In the genomic region with DNA sequence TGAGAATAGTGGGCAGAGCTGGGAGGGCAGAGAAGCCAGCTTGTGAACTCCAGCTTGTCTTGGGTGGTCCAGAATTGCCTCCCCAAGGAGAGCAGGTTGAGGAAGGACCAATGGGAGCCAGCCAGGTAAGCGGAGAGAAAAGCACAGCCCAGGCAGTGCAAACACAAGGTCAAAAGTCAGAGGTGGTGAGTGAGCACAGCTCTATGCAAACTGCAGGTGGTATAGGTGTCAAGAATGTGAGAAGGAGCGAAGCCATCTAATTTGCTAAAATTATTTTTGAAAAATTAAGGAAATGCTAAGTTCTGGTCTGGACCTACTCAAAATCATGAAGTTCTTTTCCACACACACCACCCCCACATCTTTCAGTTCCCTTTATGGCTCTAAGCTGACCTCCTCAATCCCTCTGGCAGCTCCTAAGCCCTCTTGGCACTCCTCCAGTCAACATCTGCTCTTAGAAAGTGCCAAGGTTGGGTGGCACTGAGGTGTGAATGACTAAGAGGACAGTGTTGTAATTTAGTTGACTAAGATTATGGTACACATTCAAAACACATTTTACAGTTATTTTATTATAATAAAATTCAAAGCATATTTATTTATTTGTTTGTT, we compare ENCODE assay signal across 12 cellular contexts. TPM values are rescaled to one million over a fixed set of nuclear protein-coding genes. Genes with fewer than 3 reads are reported as not detected.
A peak's percentile ranks its signal among the peaks of the same experiment; 100 is the strongest.
DNase-seq lines count a peak whose midpoint lies in the region; ATAC-seq and TF ChIP-seq lines count a peak whose summit lies in the region.
"Had no signal": no experiment of that assay in that cellular context is flagged by ENCODE, and none has a peak within 500 bp of the region (broad histone marks: within the 10 kb centered on the region; RNA-seq: fewer than 3 reads in every experiment).

No MANE protein-coding gene starts in this region.

- peak overlapping the region in 10 of 11 experiments; percentile 39 to 95 (median 82); a peak in 19 of 22 replicates for H3K4me2 ChIP-seq in BLaER1 treated with 17β-estradiol and CSF1 and Interleukin-3, amounts not matched to agents 10 nM and 100 nM
- H3K4me2 ChIP-seq in PC-3 (ENCODE audit: low read length), result no peak overlapping the region

- peak overlapping the region in 2 of 10 experiments; percentile 2 to 37; a peak in 2 of 20 replicates for H3K4me3 ChIP-seq in BLaER1 treated with 17β-estradiol and CSF1 and Interleukin-3, amounts not matched to agents 10 nM and 100 nM
- H3K4me3 ChIP-seq in PC-3 (ENCODE audit: low read length) (no peak overlapping the region), right cardiac atrium (ENCODE audit: low read length) (no peak overlapping the region), Caco-2 (ENCODE audit: low read depth, low read length) (no peak overlapping the region)
- H3K4me3 ChIP-seq: dorsolateral prefrontal cortex had no signal

- no peak overlapping the region for H3K4me3 Mint-ChIP-seq in Caco-2 (ENCODE audit: unreplicated experiment)
- H3K4me3 Mint-ChIP-seq: activated CD4-positive, alpha-beta T cell treated with anti-CD3 and anti-CD28 coated beads for 36 hours; activated naive CD4-positive, alpha-beta T cell treated with anti-CD3 and anti-CD28 coated beads, Interleukin-2, amount 50 U/mL, for 24 hours; naive B cell had no signal

- no peaks in the 10 kb centered on the region for H4K20me1 ChIP-seq in BLaER1 treated with 17β-estradiol and CSF1 and Interleukin-3, amounts not matched to agents 10 nM and 100 nM
- no peaks in the 10 kb centered on the region for H4K20me1 ChIP-seq in PC-3 (ENCODE audit: low read length)

- ATAC-seq in PC-3, result no peak
- ATAC-seq in right cardiac atrium, result peak; percentile 80 to 85
- no peak for ATAC-seq in HG03521 (IDR thresholded peaks at IDR 0.05; ENCODE audit: unreplicated experiment)
- no peak for ATAC-seq in GM21529 (IDR thresholded peaks at IDR 0.05; ENCODE audit: unreplicated experiment)
- ATAC-seq: activated CD4-positive, alpha-beta T cell treated with anti-CD3 and anti-CD28 coated beads for 36 hours had no signal

- no peaks in the 10 kb centered on the region for H3K9me3 Mint-ChIP-seq in Caco-2 (ENCODE audit: unreplicated experiment)
- H3K9me3 Mint-ChIP-seq: activated naive CD4-positive, alpha-beta T cell treated with anti-CD3 and anti-CD28 coated beads, Interleukin-2, amount 50 U/mL, for 24 hours had no signal

- WGBS in right cardiac atrium, result 84% methylated on average over 2 of the region's 2 CpGs

- H3K9me3 ChIP-seq in BLaER1 treated with 17β-estradiol and CSF1 and Interleukin-3, amounts not matched to agents 10 nM and 100 nM (replicated peaks in 1 of 11), result peaks cover 6 to 30% (median 17%) of the 10 kb centered on the region in 11 experiments; a peak in 18 of 22 replicates
- H3K9me3 ChIP-seq in PC-3 (ENCODE audit: low read length) (no peaks in the 10 kb centered on the region), right cardiac atrium (ENCODE audit: control insufficient read depth, low read length) (peaks cover 10% of the 10 kb centered on the region), Caco-2 (no peaks in the 10 kb centered on the region)

- CTCF ChIA-PET in PC-3 (lab: Charles Lee) (no interaction called here), Caco-2 (lab: Charles Lee) (no interaction called here)

- no peaks in the 10 kb centered on the region for H3K27me3 Mint-ChIP-seq in Caco-2 (ENCODE audit: insufficient read depth, unreplicated experiment)
- H3K27me3 Mint-ChIP-seq: activated naive CD4-positive, alpha-beta T cell treated with anti-CD3 and anti-CD28 coated beads, Interleukin-2, amount 50 U/mL, for 24 hours had no signal

- BruUV-seq in PC-3 (replicated peaks; lab: Mats Ljungman, UMichigan) (no TSS peak), Caco-2 (replicated peaks; lab: Mats Ljungman, UMichigan) (no TSS peak)

- H3F3A ChIP-seq in PC-3 (ENCODE audit: low read length, unreplicated experiment), result peaks cover 15% of the 10 kb centered on the region

- peaks cover 0 to 8% (median 2%) of the 10 kb centered on the region in 11 experiments; a peak in 5 of 22 replicates for H3K27me3 ChIP-seq in BLaER1 treated with 17β-estradiol and CSF1 and Interleukin-3, amounts not matched to agents 10 nM and 100 nM
- H3K27me3 ChIP-seq in PC-3 (ENCODE audit: low read length), result no peaks in the 10 kb centered on the region
- no peaks in the 10 kb centered on the region for H3K27me3 ChIP-seq in right cardiac atrium (ENCODE audit: control insufficient read depth, insufficient read depth)
- no peaks in the 10 kb centered on the region for H3K27me3 ChIP-seq in Caco-2 (replicated peaks; ENCODE audit: control insufficient read depth, insufficient read depth, low read length)

- H3K36me3 Mint-ChIP-seq in Caco-2 (ENCODE audit: insufficient read depth, unreplicated experiment), result no peaks in the 10 kb centered on the region
- H3K36me3 Mint-ChIP-seq: activated naive CD4-positive, alpha-beta T cell treated with anti-CD3 and anti-CD28 coated beads, Interleukin-2, amount 50 U/mL, for 24 hours had no signal

- H2AFZ ChIP-seq in PC-3 (ENCODE audit: low read length), result no peak overlapping the region

- peak overlapping the region in 9 of 11 experiments; percentile 6 to 78 (median 55); a peak in 16 of 22 replicates for H3K27ac ChIP-seq in BLaER1 treated with 17β-estradiol and CSF1 and Interleukin-3, amounts not matched to agents 10 nM and 100 nM
- peak overlapping the region; percentile 67 for H3K27ac ChIP-seq in PC-3 (ENCODE audit: low read length)
- peak overlapping the region; percentile 23 for H3K27ac ChIP-seq in right cardiac atrium (ENCODE audit: low read length)

- H3K4me1 Mint-ChIP-seq in Caco-2 (ENCODE audit: low read depth, unreplicated experiment), result peaks cover 5% of the 10 kb centered on the region
- H3K4me1 Mint-ChIP-seq: activated CD4-positive, alpha-beta T cell treated with anti-CD3 and anti-CD28 coated beads for 36 hours; activated naive CD4-positive, alpha-beta T cell treated with anti-CD3 and anti-CD28 coated beads, Interleukin-2, amount 50 U/mL, for 24 hours had no signal

- no peaks in the 10 kb centered on the region for H3K79me2 ChIP-seq in PC-3 (ENCODE audit: low read length)

- DNase-seq in NCI-H1092 (lab: John Stamatoyannopoulos, UW) (peak; percentile 51), PC-3 (peak; percentile 52), right cardiac atrium (peak; percentile 44 to 70 (median 70)), Caco-2 (no peak), NCI-H2107 (lab: John Stamatoyannopoulos, UW) (no peak)
- DNase-seq: activated CD4-positive, alpha-beta T cell treated with anti-CD3 and anti-CD28 coated beads for 36 hours; dorsolateral prefrontal cortex; naive B cell had no signal

- H3K27ac Mint-ChIP-seq in Caco-2 (ENCODE audit: unreplicated experiment), result no peak overlapping the region
- H3K27ac Mint-ChIP-seq: activated CD4-positive, alpha-beta T cell treated with anti-CD3 and anti-CD28 coated beads for 36 hours; activated naive CD4-positive, alpha-beta T cell treated with anti-CD3 and anti-CD28 coated beads, Interleukin-2, amount 50 U/mL, for 24 hours; naive B cell had no signal

- intact Hi-C loops in PC-3 (cut with micrococcal nuclease) (no loop called here), right cardiac atrium (cut with DNase I) (no loop called here), Caco-2 (cut with micrococcal nuclease; ENCODE audit: unreplicated experiment) (no loop called here)

- no peaks in the 10 kb centered on the region for H3K9me2 ChIP-seq in PC-3 (replicated peaks; ENCODE audit: low read length)

- TF ChIP-seq CTCF in PC-3 (conservative IDR thresholded peaks at IDR 0.05; ENCODE audit: low read depth, low read length) (no peak), Caco-2 (IDR thresholded peaks at IDR 0.05; ENCODE audit: insufficient read depth in 1 of 2, low read depth in 1 of 2, low read length in 1 of 2, severe bottlenecking in 1 of 2, unreplicated experiment in 1 of 2) (no peak)

- POLR2A ChIA-PET in PC-3 (lab: Charles Lee; ENCODE audit: unreplicated experiment) (no interaction called here), Caco-2 (lab: Charles Lee) (no interaction called here)

- H3K36me3 ChIP-seq in BLaER1 treated with 17β-estradiol and CSF1 and Interleukin-3, amounts not matched to agents 10 nM and 100 nM, result no peaks in the 10 kb centered on the region
- no peaks in the 10 kb centered on the region for H3K36me3 ChIP-seq in PC-3 (ENCODE audit: low read depth, low read length)
- H3K36me3 ChIP-seq in Caco-2 (ENCODE audit: control insufficient read depth, insufficient read depth, low read length), result no peaks in the 10 kb centered on the region

- H3K4me1 ChIP-seq in BLaER1 treated with 17β-estradiol and CSF1 and Interleukin-3, amounts not matched to agents 10 nM and 100 nM, result peaks cover 10 to 46% (median 31%) of the 10 kb centered on the region in 10 experiments; a peak in 19 of 20 replicates
- H3K4me1 ChIP-seq in PC-3 (ENCODE audit: insufficient read depth, low read length) (peaks cover 40% of the 10 kb centered on the region), right cardiac atrium (ENCODE audit: control insufficient read depth, insufficient read depth, low read length) (peaks cover 6% of the 10 kb centered on the region), Caco-2 (no peaks in the 10 kb centered on the region)

- peak overlapping the region in 4 of 11 experiments; percentile 21 to 56 (median 48); a peak in 6 of 22 replicates for H3K9ac ChIP-seq in BLaER1 treated with 17β-estradiol and CSF1 and Interleukin-3, amounts not matched to agents 10 nM and 100 nM
- H3K9ac ChIP-seq in PC-3 (ENCODE audit: low read length), result peak overlapping the region; percentile 8; the same call in 1 of the 2 replicates

RNA-seq across cellular contexts. Expression of gene OTULINL, which starts 6.6 kb away (rescaled TPM):
- total RNA-seq in PC-3 (2014; rRNA removed) (46.4 and 54.6 TPM in 2 replicates), right cardiac atrium (1 to 10 TPM; 2.8 to 5.6 (median 4.5) TPM), Caco-2 (2022) (16.3 and 18.3 TPM in 2 replicates)
- 0.72 TPM for polyA plus RNA-seq in right cardiac atrium

Comparison
In these comparisons a context has a peak if more than half of its experiments do, and no peak if none do; other contexts are left out.
1. DNase-seq: peak in NCI-H1092 (single experiment), PC-3 (single experiment) and right cardiac atrium (3 of 3); none in Caco-2 (0 of 2) and NCI-H2107 (single experiment).
2. ATAC-seq: peak in right cardiac atrium (2 of 2); none in PC-3 (single experiment), HG03521 (single experiment) and GM21529 (single experiment).
3. Peak in every context shown above with its lines, with median percentiles within 50 percentile points of each other: H3K27ac ChIP-seq.